ENCODE assay signal across 9 cellular contexts in genomic region chr7:150978136-150978789, GRCh38. TPM values are rescaled to one million over a fixed set of nuclear protein-coding genes. Genes with fewer than 3 reads are reported as not detected.
A peak's percentile ranks its signal among the peaks of the same experiment; 100 is the strongest.
DNase-seq lines count a peak whose midpoint lies in the region; ATAC-seq, FAIRE-seq and TF ChIP-seq lines count a peak whose summit lies in the region.
"Had no signal": no experiment of that assay in that cellular context is flagged by ENCODE, and none has a peak within 500 bp of the region (broad histone marks: within the 10 kb centered on the region; RNA-seq: fewer than 3 reads in every experiment).

Gene KCNH2 (minus strand): TSS chr7:150978321. CDS start chr7:150977913, 408 bp downstream.

- H4K20me1 ChIP-seq in DND-41 (ENCODE audit: insufficient read depth, low read length), result peaks cover 49% of the 10 kb centered on the region

- DNase-seq in DND-41 (peak; percentile 80), NCI-H146 (lab: John Stamatoyannopoulos, UW) (peak; percentile 92), activated B cell treated with CpG ODN at 0.5 μM for 24 hours (no peak), frontal cortex (ENCODE audit: low spot score in 2 of 2) (peak; percentile 89 to 92), posterior cingulate gyrus (peak in 9 of 10 donors; percentile 58 to 94 (median 68)), adrenal gland (no peak), KG1 (lab: John Stamatoyannopoulos, UW) (no peak)

- H3K4me3 ChIP-seq in DND-41 (ENCODE audit: low read depth in 1 of 2, low read length in 2 of 2) (peak within 1 kb of the TSS; percentile 23 to 73; a peak in 3 of 4 replicates), adrenal gland (peak within 1 kb of the TSS in 1 of 4 donors; percentile 38)
- H3K4me3 ChIP-seq: lung had no signal

- H3K27me3 ChIP-seq in DND-41 (ENCODE audit: insufficient read depth, low read length, poor library complexity) (peaks cover 40% of the 10 kb centered on the region), adrenal gland (peaks cover 30% of the 10 kb centered on the region)

- peaks cover 50% of the 10 kb centered on the region for H3K4me1 ChIP-seq in DND-41 (ENCODE audit: insufficient read depth, low read length)
- peaks cover 0 to 18% of the 10 kb centered on the region in 2 donors for H3K4me1 ChIP-seq in adrenal gland (replicated peaks in 1 of 2)

- peak; percentile 53 for ATAC-seq in DND-41 (ENCODE audit: insufficient read depth, low read depth)
- ATAC-seq in activated B cell treated with CpG ODN at 0.5 μM for 24 hours (ENCODE audit: low read depth), result no peak
- ATAC-seq in GM21381 (IDR thresholded peaks at IDR 0.05; ENCODE audit: unreplicated experiment), result no peak

- no peak for FAIRE-seq in frontal cortex (lab: Jason Lieb, UNC)

- peaks cover 49% of the 10 kb centered on the region for H3K27me3 Mint-ChIP-seq in activated B cell treated with CpG ODN at 0.5 μM for 24 hours

- H2AFZ ChIP-seq in DND-41 (ENCODE audit: low read depth, low read length), result peak within 1 kb of the TSS; percentile 61

- H3K36me3 ChIP-seq in DND-41 (ENCODE audit: insufficient read depth, low read length) (no peaks in the 10 kb centered on the region), adrenal gland (replicated peaks in 1 of 2) (no peaks in the 10 kb centered on the region)

- H3K4me1 Mint-ChIP-seq in activated B cell treated with CpG ODN at 0.5 μM for 24 hours, result peaks cover 35% of the 10 kb centered on the region

- H3K9me3 Mint-ChIP-seq in activated B cell treated with CpG ODN at 0.5 μM for 24 hours, result no peaks in the 10 kb centered on the region

- WGBS in adrenal gland, 4 donors, result 0 to 1% (median 0%) methylated on average over 9 to 77 of the region's 78 CpGs; no CpG with 5 or more reads in 1 of the 4 donors

- POLR2A ChIA-PET in activated B cell treated with CpG ODN at 0.5 μM for 24 hours (lab: Charles Lee), result no interaction called here

- H3K9ac ChIP-seq in DND-41 (ENCODE audit: low read depth, low read length), result peak within 1 kb of the TSS; percentile 43

- TF ChIP-seq POLR2A in adrenal gland (IDR thresholded peaks at IDR 0.05), result no peak

- no peak within 1 kb of the TSS for H3K27ac Mint-ChIP-seq in activated B cell treated with CpG ODN at 0.5 μM for 24 hours

- CTCF ChIA-PET in activated B cell treated with CpG ODN at 0.5 μM for 24 hours (lab: Charles Lee), result interaction anchor here (0.6 kb wide), 1 partner anchor 132 kb away, joined by 3 read pairs; no protein-coding TSS in a partner anchor

- peak within 1 kb of the TSS; percentile 100 for H3K4me2 ChIP-seq in DND-41 (ENCODE audit: insufficient read depth, low read length)

- TF ChIP-seq CTCF in DND-41 (IDR thresholded peaks at IDR 0.05; ENCODE audit: borderline replicate concordance, extremely low read depth, low read length, poor library complexity, severe bottlenecking) (no peak), activated B cell treated with CpG ODN at 0.5 μM for 24 hours (IDR thresholded peaks at IDR 0.05) (no peak), adrenal gland (IDR thresholded peaks at IDR 0.05) (no peak)

- H3K4me3 Mint-ChIP-seq in activated B cell treated with CpG ODN at 0.5 μM for 24 hours, result peak within 1 kb of the TSS; percentile 74

- no peaks in the 10 kb centered on the region for H3K36me3 Mint-ChIP-seq in activated B cell treated with CpG ODN at 0.5 μM for 24 hours (ENCODE audit: low read depth)

- intact Hi-C loops in activated B cell treated with CpG ODN at 0.5 μM for 24 hours (cut with micrococcal nuclease) (loop anchor here (5.0 to 10.0 kb wide), 2 partner anchors 546 to 1263 kb away; a partner anchor contains a TSS), posterior cingulate gyrus (cut with DNase I) (no loop called here), adrenal gland (cut with DNase I) (no loop called here)

- no peaks in the 10 kb centered on the region for H3K9me3 ChIP-seq in DND-41 (ENCODE audit: insufficient read depth, low read length, severe bottlenecking)
- no peaks in the 10 kb centered on the region for H3K9me3 ChIP-seq in adrenal gland (replicated peaks in 1 of 3)

- H3K27ac ChIP-seq in DND-41 (ENCODE audit: low read length), result no peak within 1 kb of the TSS
- peak within 1 kb of the TSS in 1 of 5 donors; percentile 66 for H3K27ac ChIP-seq in adrenal gland

- no peaks in the 10 kb centered on the region for H3K79me2 ChIP-seq in DND-41 (ENCODE audit: insufficient read depth, low read length)

RNA-seq across cellular contexts. Expression of gene KCNH2, which starts in this region (rescaled TPM):
- total RNA-seq in activated B cell treated with CpG ODN at 0.5 μM for 24 hours (0.12 and 0.29 TPM in 2 replicates), frontal cortex (6.1 TPM), adrenal gland (10 to 100 TPM in 1 of 8 donors, 1 to 10 TPM in 7; 1.1 to 10.7 (median 4.5) TPM)
- polyA plus RNA-seq in adrenal gland, result 10 to 100 TPM in 1 of 3 donors, 1 to 10 TPM in 2; 4.5 to 18.7 (median 6.8) TPM

Comparison
In these comparisons a context has a peak if more than half of its experiments do, and no peak if none do; other contexts are left out.
1. DNase-seq: peak in DND-41 (single experiment), NCI-H146 (single experiment), frontal cortex (2 of 2) and posterior cingulate gyrus (9 of 10); none in activated B cell treated with CpG ODN at 0.5 μM for 24 hours (single experiment), adrenal gland (0 of 7) and KG1 (single experiment).